In the genomic region with DNA sequence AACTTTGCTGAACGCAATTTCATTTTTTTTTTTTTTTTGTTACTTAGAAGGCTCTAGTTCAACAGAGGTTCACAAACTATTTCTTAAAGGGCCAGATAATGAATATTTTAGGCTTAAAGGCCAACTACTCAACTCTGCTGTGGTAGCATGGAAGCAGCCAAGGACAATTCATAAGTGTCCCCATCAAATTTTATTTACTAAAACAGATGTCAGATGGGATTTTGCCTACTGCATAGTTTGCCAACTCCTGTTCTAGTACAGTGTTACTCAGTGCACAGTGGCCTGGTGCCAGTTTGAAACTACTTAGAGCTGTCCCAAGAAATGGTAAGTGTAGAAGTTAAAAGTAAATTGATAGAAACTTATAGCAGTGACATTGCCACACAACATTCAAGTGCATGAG, we compare ENCODE assay signal across 28 cellular contexts.
"Had no signal": no experiment of that assay in that cellular context is flagged by ENCODE, and none has a peak within 500 bp of the region (broad histone marks: within the 10 kb centered on the region; RNA-seq: fewer than 3 reads in every experiment).

No MANE protein-coding gene starts in this region.

- H3K4me1 ChIP-seq: esophagus squamous epithelium, gastrocnemius medialis, heart right ventricle, left lung, lower lobe of right lung had no signal

- H3K9me3 Mint-ChIP-seq: endodermal cell, naive B cell had no signal

- H3K36me3 Mint-ChIP-seq: immature natural killer cell, mesothelial cell of epicardium had no signal

- H3K9me3 ChIP-seq: esophagus squamous epithelium, gastrocnemius medialis, left lung, lower lobe of right lung, mucosa of descending colon had no signal

- FAIRE-seq: colon, endometrium, islet of Langerhans, keratinocyte had no signal

- H3K4me3 ChIP-seq: coronary artery, dorsolateral prefrontal cortex, esophagus squamous epithelium, gastrocnemius medialis, heart right ventricle, left lung, lower lobe of right lung, mucosa of descending colon had no signal

- H3K27ac ChIP-seq: coronary artery, dorsolateral prefrontal cortex, epithelial cell of prostate, esophagus squamous epithelium, gastrocnemius medialis, heart right ventricle, left lung, lower lobe of right lung had no signal

- H3K4me1 Mint-ChIP-seq: immature natural killer cell, mesothelial cell of epicardium had no signal

- H3K4me3 Mint-ChIP-seq: effector memory CD8-positive, alpha-beta T cell; endodermal cell; immature natural killer cell; mesothelial cell of epicardium; naive B cell had no signal

- H3K27me3 Mint-ChIP-seq: effector memory CD8-positive, alpha-beta T cell had no signal

- H3K27me3 ChIP-seq: esophagus squamous epithelium, gastrocnemius medialis, heart right ventricle, left lung had no signal

- H3K27ac Mint-ChIP-seq: effector memory CD8-positive, alpha-beta T cell; endodermal cell; immature natural killer cell; mesothelial cell of epicardium; naive B cell had no signal

- DNase-seq: dermis blood vessel endothelial cell; dorsolateral prefrontal cortex; effector CD4-positive, alpha-beta T cell; effector memory CD8-positive, alpha-beta T cell; endodermal cell; erythroblast; esophagus squamous epithelium; gastrocnemius medialis; glutamatergic neuron; head of caudate nucleus; heart right ventricle; hypothalamus; immature natural killer cell; left cardiac atrium; left lung; left ventricle myocardium superior; lower lobe of right lung; mesenchymal stem cell; mucosa of descending colon; naive B cell had no signal

- ATAC-seq: effector memory CD8-positive, alpha-beta T cell; esophagus mucosa; gastrocnemius medialis; heart right ventricle; left cardiac atrium; left lung; left ventricle myocardium superior; lower lobe of right lung; mucosa of descending colon had no signal

- H3K36me3 ChIP-seq: esophagus squamous epithelium, gastrocnemius medialis, heart right ventricle, left lung, lower lobe of right lung had no signal
